In genomic region chr1:193417420-193417819, GRCh38 we compare ENCODE assay signal across 8 cellular contexts.
DNase-seq lines count a peak whose midpoint lies in the region; ATAC-seq, FAIRE-seq and TF ChIP-seq lines count a peak whose summit lies in the region.

No MANE protein-coding gene starts in this region.

- peaks cover 8% of the 10 kb centered on the region for H3K9me3 Mint-ChIP-seq in activated naive CD8-positive, alpha-beta T cell treated with anti-CD3 and anti-CD28 coated beads for 36 hours
- peaks cover 5% of the 10 kb centered on the region for H3K9me3 Mint-ChIP-seq in mesothelial cell of epicardium

- peak overlapping the region; percentile 44 for H3K4me3 Mint-ChIP-seq in activated naive CD8-positive, alpha-beta T cell treated with anti-CD3 and anti-CD28 coated beads for 36 hours
- H3K4me3 Mint-ChIP-seq in mesothelial cell of epicardium: no peak overlapping the region

- no peaks in the 10 kb centered on the region for H3K27me3 Mint-ChIP-seq in activated naive CD8-positive, alpha-beta T cell treated with anti-CD3 and anti-CD28 coated beads for 36 hours
- H3K27me3 Mint-ChIP-seq in mesothelial cell of epicardium (ENCODE audit: low read depth): no peaks in the 10 kb centered on the region

- FAIRE-seq in H54 (lab: Jason Lieb, UNC) (peak; percentile 91), RCC 7860 (lab: Jason Lieb, UNC) (peak; percentile 55)

- H3K36me3 Mint-ChIP-seq in activated naive CD8-positive, alpha-beta T cell treated with anti-CD3 and anti-CD28 coated beads for 36 hours: peaks cover 15% of the 10 kb centered on the region
- no peaks in the 10 kb centered on the region for H3K36me3 Mint-ChIP-seq in mesothelial cell of epicardium

- peaks cover 46% of the 10 kb centered on the region for H3K4me1 Mint-ChIP-seq in activated naive CD8-positive, alpha-beta T cell treated with anti-CD3 and anti-CD28 coated beads for 36 hours
- peaks cover 35% of the 10 kb centered on the region for H3K4me1 Mint-ChIP-seq in mesothelial cell of epicardium

- DNase-seq in H54 (ENCODE audit: insufficient read length, low spot score) (no peak), RCC 7860 (ENCODE audit: low spot score) (peak; percentile 41), mesothelial cell of epicardium (ENCODE audit: low spot score in 2 of 2, unreplicated experiment in 2 of 2) (no peak), NCI-H2107 treated with DMSO at 0.1 percent for 48 hours (lab: John Stamatoyannopoulos, UW; ENCODE audit: unreplicated experiment) (no peak), SKM-1 treated with dmso at 0.1 percent for 144 hours (lab: John Stamatoyannopoulos, UW; ENCODE audit: unreplicated experiment) (no peak), NCI-H2196 treated with DMSO at 0.1 percent for 48 hours (lab: John Stamatoyannopoulos, UW; ENCODE audit: unreplicated experiment) (no peak)
- no peak for DNase-seq in activated naive CD8-positive, alpha-beta T cell treated with anti-CD3 and anti-CD28 coated beads for 36 hours

- TF ChIP-seq CTCF in mesothelial cell of epicardium (IDR thresholded peaks at IDR 0.05; ENCODE audit: unreplicated experiment): no peak

- H3K27ac Mint-ChIP-seq in activated naive CD8-positive, alpha-beta T cell treated with anti-CD3 and anti-CD28 coated beads for 36 hours: peak overlapping the region; percentile 81
- peak overlapping the region; percentile 74 for H3K27ac Mint-ChIP-seq in mesothelial cell of epicardium

- no peak for TF ChIP-seq POLR2A in H54 (IDR thresholded peaks at IDR 0.05; ENCODE audit: low read depth, low read length)

- no peak for ATAC-seq in HG03095 (IDR thresholded peaks at IDR 0.05; ENCODE audit: unreplicated experiment)
